Comparison of ENCODE assay signal across 27 cellular contexts in genomic region chr4:178450614-178451013, GRCh38.
"Had no signal": no experiment of that assay in that cellular context is flagged by ENCODE, and none has a peak within 500 bp of the region (broad histone marks: within the 10 kb centered on the region; RNA-seq: fewer than 3 reads in every experiment).

No MANE protein-coding gene starts in this region.

- H3K27ac ChIP-seq: colonic mucosa, coronary artery, dorsolateral prefrontal cortex, epithelial cell of prostate, esophagus muscularis mucosa, esophagus squamous epithelium, foreskin keratinocyte, gastroesophageal sphincter, heart left ventricle, heart right ventricle had no signal

- H3K9me3 ChIP-seq: colonic mucosa, esophagus muscularis mucosa had no signal

- H3K4me1 ChIP-seq: colonic mucosa, esophagus muscularis mucosa, esophagus squamous epithelium, foreskin keratinocyte, gastroesophageal sphincter, heart left ventricle, heart right ventricle had no signal

- H3K4me3 ChIP-seq: colonic mucosa, coronary artery, dorsolateral prefrontal cortex, esophagus muscularis mucosa, esophagus squamous epithelium, gastroesophageal sphincter, heart left ventricle, heart right ventricle had no signal

- ATAC-seq: effector memory CD8-positive, alpha-beta T cell; esophagus mucosa; foreskin keratinocyte; gastroesophageal sphincter; heart left ventricle; heart right ventricle had no signal

- H3K36me3 ChIP-seq: colonic mucosa, esophagus muscularis mucosa, esophagus squamous epithelium, gastroesophageal sphincter, heart left ventricle, heart right ventricle had no signal

- DNase-seq: colonic mucosa; cortex of kidney; dermis blood vessel endothelial cell; dorsolateral prefrontal cortex; effector CD4-positive, alpha-beta T cell; effector CD8-positive, alpha-beta T cell; effector memory CD4-positive, alpha-beta T cell; effector memory CD8-positive, alpha-beta T cell; endodermal cell; erythroblast; esophagus squamous epithelium; foreskin fibroblast; foreskin keratinocyte; foreskin melanocyte; glutamatergic neuron; head of caudate nucleus; heart left ventricle; heart right ventricle had no signal

- H3K27me3 ChIP-seq: colonic mucosa, dorsolateral prefrontal cortex, esophagus muscularis mucosa, esophagus squamous epithelium, foreskin keratinocyte, gastroesophageal sphincter, heart left ventricle, heart right ventricle had no signal

- FAIRE-seq: colon, endometrium, endothelial cell of umbilical vein, frontal cortex had no signal
